ENCODE assay signal across 1 cellular context in the genomic region with DNA sequence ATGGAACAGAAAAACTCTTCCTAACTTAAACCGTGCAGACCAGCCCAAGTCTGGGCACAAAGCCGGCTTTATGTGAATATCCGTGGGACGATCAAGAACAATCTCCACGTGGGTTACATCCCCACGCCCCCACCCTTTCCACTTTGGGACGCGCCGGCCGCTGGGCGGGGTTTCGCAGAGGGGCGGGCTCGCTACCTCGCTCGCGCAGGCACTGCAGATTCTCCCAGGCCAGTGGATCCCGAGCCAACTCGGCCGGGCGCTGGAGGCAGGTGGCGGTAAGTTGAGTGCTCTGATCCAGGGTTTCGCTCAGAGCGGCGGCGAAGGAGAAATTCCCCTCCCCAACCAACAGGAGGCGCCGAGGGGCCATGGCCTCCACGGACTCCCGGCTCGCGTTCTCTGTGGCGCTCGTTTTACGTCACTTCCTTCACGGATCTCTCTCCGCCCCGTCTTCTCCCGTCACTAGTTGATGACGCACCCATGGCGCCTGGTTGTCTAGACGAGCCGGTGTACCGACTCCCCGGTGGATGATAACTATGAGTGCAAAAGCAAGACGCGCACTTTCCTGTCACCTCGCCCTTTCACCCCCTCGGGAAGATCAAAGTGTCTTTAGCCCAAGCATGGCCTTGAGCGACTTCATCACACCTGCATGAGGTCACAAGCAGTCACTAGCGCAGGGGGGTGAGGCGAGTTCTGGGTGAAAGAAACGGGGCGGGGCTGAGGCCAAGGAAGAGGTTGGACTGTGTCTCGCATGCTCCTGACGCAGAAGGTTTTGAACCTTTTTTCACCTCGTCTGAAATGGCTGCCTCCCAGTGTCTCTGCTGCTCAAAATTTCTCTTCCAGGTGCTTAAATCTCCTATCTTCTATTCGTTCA.
A peak's percentile ranks its signal among the peaks of the same experiment; 100 is the strongest.
TF ChIP-seq lines count a peak whose summit lies in the region.

A gene with protein sequence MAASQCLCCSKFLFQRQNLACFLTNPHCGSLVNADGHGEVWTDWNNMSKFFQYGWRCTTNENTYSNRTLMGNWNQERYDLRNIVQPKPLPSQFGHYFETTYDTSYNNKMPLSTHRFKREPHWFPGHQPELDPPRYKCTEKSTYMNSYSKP (plus strand): TSS at position 776 of the 871 bp plus-strand sequence. CDS start 20 bp downstream, at position 796.
A gene with protein sequence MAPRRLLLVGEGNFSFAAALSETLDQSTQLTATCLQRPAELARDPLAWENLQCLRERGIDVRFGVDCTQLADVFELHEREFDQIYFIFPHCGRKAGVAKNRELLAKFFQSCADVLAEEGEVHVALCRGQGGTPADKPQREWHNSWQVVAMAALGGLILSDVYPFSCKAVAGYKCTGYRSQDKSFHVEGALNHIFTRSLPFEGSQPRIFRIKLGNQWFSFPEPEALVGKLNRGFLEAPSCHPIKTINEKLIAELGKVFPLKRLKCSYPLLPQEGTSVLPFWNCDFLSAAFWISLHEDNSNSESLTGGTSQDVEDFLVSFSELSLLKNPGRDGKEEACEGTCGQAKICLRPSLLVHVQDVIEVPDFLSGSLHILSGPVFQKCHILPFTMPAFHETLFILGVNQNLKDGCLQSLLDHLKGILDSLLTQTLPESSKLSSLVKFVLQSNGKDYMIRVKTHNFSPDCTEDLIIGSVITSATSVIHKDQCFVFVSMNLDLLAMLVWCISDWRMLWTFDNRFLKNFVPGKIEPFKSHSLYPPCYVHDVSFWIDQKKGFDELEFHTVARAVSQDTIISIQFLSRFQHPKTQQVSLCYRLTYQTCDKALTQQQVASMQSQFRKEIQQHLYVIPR (minus strand): TSS at position 400 of the 871 bp plus-strand sequence. CDS start 33 bp downstream, at position 367.

TF ChIP-seq in GM12878, 131 proteins besides CTCF, POLR2A, EP300 and RAD21 (continued from another document and continues in another):
- TF ChIP-seq, protein P1, sequence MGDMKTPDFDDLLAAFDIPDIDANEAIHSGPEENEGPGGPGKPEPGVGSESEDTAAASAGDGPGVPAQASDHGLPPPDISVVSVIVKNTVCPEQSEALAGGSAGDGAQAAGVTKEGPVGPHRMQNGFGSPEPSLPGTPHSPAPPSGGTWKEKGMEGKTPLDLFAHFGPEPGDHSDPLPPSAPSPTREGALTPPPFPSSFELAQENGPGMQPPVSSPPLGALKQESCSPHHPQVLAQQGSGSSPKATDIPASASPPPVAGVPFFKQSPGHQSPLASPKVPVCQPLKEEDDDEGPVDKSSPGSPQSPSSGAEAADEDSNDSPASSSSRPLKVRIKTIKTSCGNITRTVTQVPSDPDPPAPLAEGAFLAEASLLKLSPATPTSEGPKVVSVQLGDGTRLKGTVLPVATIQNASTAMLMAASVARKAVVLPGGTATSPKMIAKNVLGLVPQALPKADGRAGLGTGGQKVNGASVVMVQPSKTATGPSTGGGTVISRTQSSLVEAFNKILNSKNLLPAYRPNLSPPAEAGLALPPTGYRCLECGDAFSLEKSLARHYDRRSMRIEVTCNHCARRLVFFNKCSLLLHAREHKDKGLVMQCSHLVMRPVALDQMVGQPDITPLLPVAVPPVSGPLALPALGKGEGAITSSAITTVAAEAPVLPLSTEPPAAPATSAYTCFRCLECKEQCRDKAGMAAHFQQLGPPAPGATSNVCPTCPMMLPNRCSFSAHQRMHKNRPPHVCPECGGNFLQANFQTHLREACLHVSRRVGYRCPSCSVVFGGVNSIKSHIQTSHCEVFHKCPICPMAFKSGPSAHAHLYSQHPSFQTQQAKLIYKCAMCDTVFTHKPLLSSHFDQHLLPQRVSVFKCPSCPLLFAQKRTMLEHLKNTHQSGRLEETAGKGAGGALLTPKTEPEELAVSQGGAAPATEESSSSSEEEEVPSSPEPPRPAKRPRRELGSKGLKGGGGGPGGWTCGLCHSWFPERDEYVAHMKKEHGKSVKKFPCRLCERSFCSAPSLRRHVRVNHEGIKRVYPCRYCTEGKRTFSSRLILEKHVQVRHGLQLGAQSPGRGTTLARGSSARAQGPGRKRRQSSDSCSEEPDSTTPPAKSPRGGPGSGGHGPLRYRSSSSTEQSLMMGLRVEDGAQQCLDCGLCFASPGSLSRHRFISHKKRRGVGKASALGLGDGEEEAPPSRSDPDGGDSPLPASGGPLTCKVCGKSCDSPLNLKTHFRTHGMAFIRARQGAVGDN (IDR thresholded peaks at IDR 0.05): peak; percentile 75; the same call in 1 of the 2 replicates
- peak; percentile 65; the same call in 1 of the 2 replicates for TF ChIP-seq IKZF1 (conservative IDR thresholded peaks at IDR 0.05)
- no peak for TF ChIP-seq RBBP5 (conservative IDR thresholded peaks at IDR 0.05)
- TF ChIP-seq, protein P2, sequence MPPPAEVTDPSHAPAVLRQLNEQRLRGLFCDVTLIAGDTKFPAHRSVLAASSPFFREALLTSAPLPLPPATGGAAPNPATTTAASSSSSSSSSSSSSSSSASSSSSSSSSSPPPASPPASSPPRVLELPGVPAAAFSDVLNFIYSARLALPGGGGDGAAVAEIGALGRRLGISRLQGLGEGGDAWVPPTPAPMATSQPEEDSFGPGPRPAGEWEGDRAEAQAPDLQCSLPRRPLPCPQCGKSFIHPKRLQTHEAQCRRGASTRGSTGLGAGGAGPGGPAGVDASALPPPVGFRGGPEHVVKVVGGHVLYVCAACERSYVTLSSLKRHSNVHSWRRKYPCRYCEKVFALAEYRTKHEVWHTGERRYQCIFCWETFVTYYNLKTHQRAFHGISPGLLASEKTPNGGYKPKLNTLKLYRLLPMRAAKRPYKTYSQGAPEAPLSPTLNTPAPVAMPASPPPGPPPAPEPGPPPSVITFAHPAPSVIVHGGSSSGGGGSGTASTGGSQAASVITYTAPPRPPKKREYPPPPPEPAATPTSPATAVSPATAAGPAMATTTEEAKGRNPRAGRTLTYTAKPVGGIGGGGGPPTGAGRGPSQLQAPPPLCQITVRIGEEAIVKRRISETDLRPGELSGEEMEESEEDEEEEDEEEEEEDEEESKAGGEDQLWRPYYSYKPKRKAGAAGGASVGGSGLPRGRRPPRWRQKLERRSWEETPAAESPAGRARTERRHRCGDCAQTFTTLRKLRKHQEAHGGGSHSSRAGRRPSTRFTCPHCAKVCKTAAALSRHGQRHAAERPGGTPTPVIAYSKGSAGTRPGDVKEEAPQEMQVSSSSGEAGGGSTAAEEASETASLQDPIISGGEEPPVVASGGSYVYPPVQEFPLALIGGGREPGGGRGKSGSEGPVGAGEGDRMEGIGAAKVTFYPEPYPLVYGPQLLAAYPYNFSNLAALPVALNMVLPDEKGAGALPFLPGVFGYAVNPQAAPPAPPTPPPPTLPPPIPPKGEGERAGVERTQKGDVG (CRISPR knock-in tag; IDR thresholded peaks at IDR 0.05): no peak
- TF ChIP-seq POU2F2 (IDR thresholded peaks at IDR 0.05; ENCODE audit: borderline replicate concordance, low read depth, low read length): no peak
- TF ChIP-seq TCF12 (IDR thresholded peaks at IDR 0.05; ENCODE audit: low read depth, low read length): peak; percentile 27; the same call in 1 of the 2 replicates
- TF ChIP-seq CBX3 (IDR thresholded peaks at IDR 0.05; ENCODE audit: borderline replicate concordance, low read depth): no peak
- TF ChIP-seq, protein P3, sequence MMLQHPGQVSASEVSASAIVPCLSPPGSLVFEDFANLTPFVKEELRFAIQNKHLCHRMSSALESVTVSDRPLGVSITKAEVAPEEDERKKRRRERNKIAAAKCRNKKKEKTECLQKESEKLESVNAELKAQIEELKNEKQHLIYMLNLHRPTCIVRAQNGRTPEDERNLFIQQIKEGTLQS (IDR thresholded peaks at IDR 0.05; ENCODE audit: borderline replicate concordance, extremely low read depth, low read depth, low read length): peak; percentile 72; the same call in 1 of the 2 replicates
- TF ChIP-seq KLF5 (IDR thresholded peaks at IDR 0.05; ENCODE audit: partially characterized antibody): no peak
- TF ChIP-seq TAF1 (IDR thresholded peaks at IDR 0.05; ENCODE audit: borderline replicate concordance, low read depth, low read length): no peak; the same call in 1 of the 2 replicates
- TF ChIP-seq NRF1 (conservative IDR thresholded peaks at IDR 0.05; ENCODE audit: low read depth, low read length): no peak
- TF ChIP-seq, protein P4, sequence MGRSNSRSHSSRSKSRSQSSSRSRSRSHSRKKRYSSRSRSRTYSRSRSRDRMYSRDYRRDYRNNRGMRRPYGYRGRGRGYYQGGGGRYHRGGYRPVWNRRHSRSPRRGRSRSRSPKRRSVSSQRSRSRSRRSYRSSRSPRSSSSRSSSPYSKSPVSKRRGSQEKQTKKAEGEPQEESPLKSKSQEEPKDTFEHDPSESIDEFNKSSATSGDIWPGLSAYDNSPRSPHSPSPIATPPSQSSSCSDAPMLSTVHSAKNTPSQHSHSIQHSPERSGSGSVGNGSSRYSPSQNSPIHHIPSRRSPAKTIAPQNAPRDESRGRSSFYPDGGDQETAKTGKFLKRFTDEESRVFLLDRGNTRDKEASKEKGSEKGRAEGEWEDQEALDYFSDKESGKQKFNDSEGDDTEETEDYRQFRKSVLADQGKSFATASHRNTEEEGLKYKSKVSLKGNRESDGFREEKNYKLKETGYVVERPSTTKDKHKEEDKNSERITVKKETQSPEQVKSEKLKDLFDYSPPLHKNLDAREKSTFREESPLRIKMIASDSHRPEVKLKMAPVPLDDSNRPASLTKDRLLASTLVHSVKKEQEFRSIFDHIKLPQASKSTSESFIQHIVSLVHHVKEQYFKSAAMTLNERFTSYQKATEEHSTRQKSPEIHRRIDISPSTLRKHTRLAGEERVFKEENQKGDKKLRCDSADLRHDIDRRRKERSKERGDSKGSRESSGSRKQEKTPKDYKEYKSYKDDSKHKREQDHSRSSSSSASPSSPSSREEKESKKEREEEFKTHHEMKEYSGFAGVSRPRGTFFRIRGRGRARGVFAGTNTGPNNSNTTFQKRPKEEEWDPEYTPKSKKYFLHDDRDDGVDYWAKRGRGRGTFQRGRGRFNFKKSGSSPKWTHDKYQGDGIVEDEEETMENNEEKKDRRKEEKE (IDR thresholded peaks at IDR 0.05): peak; percentile 71; the same call in 1 of the 2 replicates
- TF ChIP-seq ETV6 (conservative IDR thresholded peaks at IDR 0.05 in 1 of 2, IDR thresholded peaks at IDR 0.05 in 1 of 2; ENCODE audit: borderline replicate concordance in 1 of 2, low read depth in 1 of 2): no peak
- TF ChIP-seq, protein P5, sequence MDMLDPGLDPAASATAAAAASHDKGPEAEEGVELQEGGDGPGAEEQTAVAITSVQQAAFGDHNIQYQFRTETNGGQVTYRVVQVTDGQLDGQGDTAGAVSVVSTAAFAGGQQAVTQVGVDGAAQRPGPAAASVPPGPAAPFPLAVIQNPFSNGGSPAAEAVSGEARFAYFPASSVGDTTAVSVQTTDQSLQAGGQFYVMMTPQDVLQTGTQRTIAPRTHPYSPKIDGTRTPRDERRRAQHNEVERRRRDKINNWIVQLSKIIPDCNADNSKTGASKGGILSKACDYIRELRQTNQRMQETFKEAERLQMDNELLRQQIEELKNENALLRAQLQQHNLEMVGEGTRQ (IDR thresholded peaks at IDR 0.05; ENCODE audit: borderline replicate concordance, low read depth, low read length): no peak; the same call in 1 of the 2 replicates
- TF ChIP-seq PAX5 (IDR thresholded peaks at IDR 0.05; ENCODE audit: borderline replicate concordance, low read depth, low read length): no peak; the same call in 1 of the 2 replicates
- 0 out of 3 replicates have a peak, but pooled peaks of 1 of the 2 experiments have one; percentile 42 for TF ChIP-seq EGR1 (IDR thresholded peaks at IDR 0.05; ENCODE audit: borderline replicate concordance in 1 of 2, low read depth in 2 of 2, low read length in 2 of 2)
- TF ChIP-seq, protein P6, sequence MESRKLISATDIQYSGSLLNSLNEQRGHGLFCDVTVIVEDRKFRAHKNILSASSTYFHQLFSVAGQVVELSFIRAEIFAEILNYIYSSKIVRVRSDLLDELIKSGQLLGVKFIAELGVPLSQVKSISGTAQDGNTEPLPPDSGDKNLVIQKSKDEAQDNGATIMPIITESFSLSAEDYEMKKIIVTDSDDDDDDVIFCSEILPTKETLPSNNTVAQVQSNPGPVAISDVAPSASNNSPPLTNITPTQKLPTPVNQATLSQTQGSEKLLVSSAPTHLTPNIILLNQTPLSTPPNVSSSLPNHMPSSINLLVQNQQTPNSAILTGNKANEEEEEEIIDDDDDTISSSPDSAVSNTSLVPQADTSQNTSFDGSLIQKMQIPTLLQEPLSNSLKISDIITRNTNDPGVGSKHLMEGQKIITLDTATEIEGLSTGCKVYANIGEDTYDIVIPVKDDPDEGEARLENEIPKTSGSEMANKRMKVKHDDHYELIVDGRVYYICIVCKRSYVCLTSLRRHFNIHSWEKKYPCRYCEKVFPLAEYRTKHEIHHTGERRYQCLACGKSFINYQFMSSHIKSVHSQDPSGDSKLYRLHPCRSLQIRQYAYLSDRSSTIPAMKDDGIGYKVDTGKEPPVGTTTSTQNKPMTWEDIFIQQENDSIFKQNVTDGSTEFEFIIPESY (IDR thresholded peaks at IDR 0.05): no peak
- TF ChIP-seq ZNF207 (IDR thresholded peaks at IDR 0.05; ENCODE audit: borderline replicate concordance): no peak
- TF ChIP-seq KAT2A (conservative IDR thresholded peaks at IDR 0.05; ENCODE audit: control insufficient read depth, low read depth, low read length): no peak
- TF ChIP-seq SUPT20H (IDR thresholded peaks at IDR 0.05; ENCODE audit: borderline replicate concordance, control insufficient read depth, low read depth, low read length): no peak
- peak; percentile 83; the same call in 1 of the 2 replicates for TF ChIP-seq STAT1 (conservative IDR thresholded peaks at IDR 0.05)
- peak; percentile 74 for TF ChIP-seq CHD2 (IDR thresholded peaks at IDR 0.05; ENCODE audit: borderline replicate concordance, low read depth, low read length)
- peak; percentile 69 for TF ChIP-seq NR2C1 (IDR thresholded peaks at IDR 0.05)
- TF ChIP-seq FOS (IDR thresholded peaks at IDR 0.05; ENCODE audit: borderline replicate concordance, extremely low read depth, insufficient read length): no peak
- no peak for TF ChIP-seq NFIC (IDR thresholded peaks at IDR 0.05; ENCODE audit: low read depth, low read length)
- TF ChIP-seq, protein P7, sequence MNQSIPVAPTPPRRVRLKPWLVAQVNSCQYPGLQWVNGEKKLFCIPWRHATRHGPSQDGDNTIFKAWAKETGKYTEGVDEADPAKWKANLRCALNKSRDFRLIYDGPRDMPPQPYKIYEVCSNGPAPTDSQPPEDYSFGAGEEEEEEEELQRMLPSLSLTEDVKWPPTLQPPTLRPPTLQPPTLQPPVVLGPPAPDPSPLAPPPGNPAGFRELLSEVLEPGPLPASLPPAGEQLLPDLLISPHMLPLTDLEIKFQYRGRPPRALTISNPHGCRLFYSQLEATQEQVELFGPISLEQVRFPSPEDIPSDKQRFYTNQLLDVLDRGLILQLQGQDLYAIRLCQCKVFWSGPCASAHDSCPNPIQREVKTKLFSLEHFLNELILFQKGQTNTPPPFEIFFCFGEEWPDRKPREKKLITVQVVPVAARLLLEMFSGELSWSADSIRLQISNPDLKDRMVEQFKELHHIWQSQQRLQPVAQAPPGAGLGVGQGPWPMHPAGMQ (IDR thresholded peaks at IDR 0.05; ENCODE audit: borderline replicate concordance): no peak
- TF ChIP-seq MYC (IDR thresholded peaks at IDR 0.05; ENCODE audit: insufficient read depth, insufficient read length, insufficient replicate concordance, low read length, severe bottlenecking): peak; percentile 87
- 0 out of 2 replicates have a peak, but pooled peaks have one; percentile 38 for TF ChIP-seq BRCA1 (IDR thresholded peaks at IDR 0.05; ENCODE audit: low read depth, low read length)
- no peak for TF ChIP-seq SPI1 (IDR thresholded peaks at IDR 0.05; ENCODE audit: borderline replicate concordance, insufficient read depth, low read depth, low read length)
- no peak; the same call in none of the 2 replicates for TF ChIP-seq CBFB (IDR thresholded peaks at IDR 0.05; ENCODE audit: low read depth)
- 0 out of 2 replicates have a peak, but pooled peaks have one; percentile 11 for TF ChIP-seq EED (IDR thresholded peaks at IDR 0.05; ENCODE audit: low read depth)
- TF ChIP-seq CHD1 (IDR thresholded peaks at IDR 0.05; ENCODE audit: low read depth, low read length): peak; percentile 58; the same call in 1 of the 2 replicates
- peak; percentile 81 for TF ChIP-seq POLR2AphosphoS5 (IDR thresholded peaks at IDR 0.05; ENCODE audit: low read length)
- TF ChIP-seq ASH2L (IDR thresholded peaks at IDR 0.05; ENCODE audit: borderline replicate concordance, low read depth): 0 out of 2 replicates have a peak, but pooled peaks have one; percentile 45
- no peak for TF ChIP-seq TCF7 (IDR thresholded peaks at IDR 0.05; ENCODE audit: borderline replicate concordance)
- no peak for TF ChIP-seq MEF2B (IDR thresholded peaks at IDR 0.05; ENCODE audit: partially characterized antibody, poor library complexity, severe bottlenecking)
